ENCODE assay signal across 10 cellular contexts in genomic region chr15:90038639-90039095, GRCh38. TPM values are rescaled to one million over a fixed set of nuclear protein-coding genes. Genes with fewer than 3 reads are reported as not detected.
DNase-seq lines count a peak whose midpoint lies in the region; ATAC-seq and TF ChIP-seq lines count a peak whose summit lies in the region.
"Had no signal": no experiment of that assay in that cellular context is flagged by ENCODE, and none has a peak within 500 bp of the region (broad histone marks: within the 10 kb centered on the region; RNA-seq: fewer than 3 reads in every experiment).

No MANE protein-coding gene starts in this region.

- H3K9me3 ChIP-seq in OCI-LY7 (ENCODE audit: low read length) = no peaks in the 10 kb centered on the region

- no peak overlapping the region for H3K27ac ChIP-seq in OCI-LY7 (ENCODE audit: low read depth, low read length, poor library complexity, severe bottlenecking)

- H3K4me1 ChIP-seq in OCI-LY7 (ENCODE audit: insufficient read depth, low read length, poor library complexity, severe bottlenecking) = peaks cover 42% of the 10 kb centered on the region

- H3K4me1 Mint-ChIP-seq in activated T-cell treated with anti-CD3 and anti-CD28 coated beads, Interleukin-2, amount 50 U/mL, for 4 hours (ENCODE audit: low read depth) = peaks cover 66% of the 10 kb centered on the region
- H3K4me1 Mint-ChIP-seq in glutamatergic neuron (ENCODE audit: low read depth, unreplicated experiment) = peaks cover 65% of the 10 kb centered on the region
- peaks cover 55 to 82% of the 10 kb centered on the region in 2 donors for H3K4me1 Mint-ChIP-seq in stimulated activated naive B cell treated with anti-CD40 and anti-IgM and Interleukin-4, amounts not matched to agents 10 μg/mL and 1 μg/mL and 100 μg/mL, for 72 hours

- no peak for DNase-seq in activated T-cell treated with anti-CD3 and anti-CD28 coated beads, Interleukin-2, amount 50 U/mL, for 4 hours
- DNase-seq in activated T-cell treated with anti-CD3 and anti-CD28 coated beads, Interleukin-2, amount 50 U/mL, for 1 hour = no peak
- DNase-seq in OCI-LY7 (ENCODE audit: low spot score) (no peak), glutamatergic neuron (no peak)
- no peak for DNase-seq in stimulated activated naive B cell treated with anti-CD40 and anti-IgM and Interleukin-4, amounts not matched to agents 10 μg/mL and 1 μg/mL and 100 μg/mL, for 72 hours
- DNase-seq: activated CD4-positive, CD25-positive, alpha-beta regulatory T cell treated with anti-CD3 and anti-CD28 coated beads, Interleukin-2, amount 50 U/mL, for 72 hours; NCI-H187 had no signal

- H3K4me2 ChIP-seq in OCI-LY7 (ENCODE audit: low read length) = 0 out of 2 replicates have a peak overlapping the region, but pooled peaks have one; percentile 27

- peak overlapping the region; percentile 33 for H3K4me3 Mint-ChIP-seq in activated T-cell treated with anti-CD3 and anti-CD28 coated beads, Interleukin-2, amount 50 U/mL, for 4 hours
- peak overlapping the region; percentile 5 for H3K4me3 Mint-ChIP-seq in glutamatergic neuron (ENCODE audit: unreplicated experiment)
- H3K4me3 Mint-ChIP-seq in stimulated activated naive B cell treated with anti-CD40 and anti-IgM and Interleukin-4, amounts not matched to agents 10 μg/mL and 1 μg/mL and 100 μg/mL, for 72 hours = peak overlapping the region; percentile 36 to 63

- no peak for ATAC-seq in activated T-cell treated with anti-CD3 and anti-CD28 coated beads, Interleukin-2, amount 50 U/mL, for 4 hours
- peak in 1 of 2 donors; percentile 30 for ATAC-seq in stimulated activated naive B cell treated with anti-CD40 and anti-IgM and Interleukin-4, amounts not matched to agents 10 μg/mL and 1 μg/mL and 100 μg/mL, for 72 hours (replicated peaks)
- ATAC-seq in GM21390 (IDR thresholded peaks at IDR 0.05; ENCODE audit: unreplicated experiment) (no peak), GM21723 (IDR thresholded peaks at IDR 0.05; ENCODE audit: unreplicated experiment) (no peak), SK-N-SH treated with all-trans-retinoic acid at 6 μM for 48 hours (no peak)

- H3K4me3 ChIP-seq in OCI-LY7 (ENCODE audit: low read depth, low read length, poor library complexity, severe bottlenecking) = no peak overlapping the region

- no peaks in the 10 kb centered on the region for H3K27me3 Mint-ChIP-seq in activated T-cell treated with anti-CD3 and anti-CD28 coated beads, Interleukin-2, amount 50 U/mL, for 4 hours (ENCODE audit: low read depth)
- H3K27me3 Mint-ChIP-seq in glutamatergic neuron (ENCODE audit: unreplicated experiment) = peaks cover 3% of the 10 kb centered on the region
- no peaks in the 10 kb centered on the region for H3K27me3 Mint-ChIP-seq in stimulated activated naive B cell treated with anti-CD40 and anti-IgM and Interleukin-4, amounts not matched to agents 10 μg/mL and 1 μg/mL and 100 μg/mL, for 72 hours

- no peaks in the 10 kb centered on the region for H3K9me3 Mint-ChIP-seq in activated T-cell treated with anti-CD3 and anti-CD28 coated beads, Interleukin-2, amount 50 U/mL, for 4 hours
- H3K9me3 Mint-ChIP-seq in glutamatergic neuron (ENCODE audit: unreplicated experiment) = peaks cover 14% of the 10 kb centered on the region
- H3K9me3 Mint-ChIP-seq in stimulated activated naive B cell treated with anti-CD40 and anti-IgM and Interleukin-4, amounts not matched to agents 10 μg/mL and 1 μg/mL and 100 μg/mL, for 72 hours = peaks cover 2 to 5% of the 10 kb centered on the region in 2 donors

- H3K27ac Mint-ChIP-seq in glutamatergic neuron (ENCODE audit: unreplicated experiment) = no peak overlapping the region
- H3K27ac Mint-ChIP-seq in stimulated activated naive B cell treated with anti-CD40 and anti-IgM and Interleukin-4, amounts not matched to agents 10 μg/mL and 1 μg/mL and 100 μg/mL, for 72 hours = peak overlapping the region; percentile 97

- TF ChIP-seq CTCF in OCI-LY7 (conservative IDR thresholded peaks at IDR 0.05; ENCODE audit: low read length) = no peak
- TF ChIP-seq CTCF in glutamatergic neuron (IDR thresholded peaks at IDR 0.05; ENCODE audit: partially characterized antibody, unreplicated experiment) = no peak

- intact Hi-C loops in OCI-LY7 (cut with micrococcal nuclease; ENCODE audit: unreplicated experiment) = no loop called here

- H3K36me3 Mint-ChIP-seq in activated T-cell treated with anti-CD3 and anti-CD28 coated beads, Interleukin-2, amount 50 U/mL, for 4 hours (ENCODE audit: insufficient read depth) = peaks cover 4% of the 10 kb centered on the region
- no peaks in the 10 kb centered on the region for H3K36me3 Mint-ChIP-seq in glutamatergic neuron (ENCODE audit: unreplicated experiment)
- peaks cover 13 to 23% of the 10 kb centered on the region in 2 donors for H3K36me3 Mint-ChIP-seq in stimulated activated naive B cell treated with anti-CD40 and anti-IgM and Interleukin-4, amounts not matched to agents 10 μg/mL and 1 μg/mL and 100 μg/mL, for 72 hours

- H3K36me3 ChIP-seq in OCI-LY7 (ENCODE audit: insufficient read depth, low read length) = no peaks in the 10 kb centered on the region

- H2AFZ ChIP-seq in OCI-LY7 (ENCODE audit: low read length) = no peak overlapping the region

- H4K20me1 ChIP-seq in OCI-LY7 (ENCODE audit: insufficient read depth, low read length) = no peaks in the 10 kb centered on the region

- no peaks in the 10 kb centered on the region for H3K79me2 ChIP-seq in OCI-LY7 (ENCODE audit: insufficient read depth, low read depth, low read length)

- BruUV-seq in OCI-LY7 (replicated peaks; lab: Mats Ljungman, UMichigan) = no TSS peak

- H3K9me2 ChIP-seq in OCI-LY7 (ENCODE audit: insufficient read depth, low read length) = no peaks in the 10 kb centered on the region

- CTCF ChIA-PET in OCI-LY7 (lab: Charles Lee; ENCODE audit: unreplicated experiment) = interaction anchor here (0.6 kb wide), 1 partner anchor 58 kb away, joined by 3 read pairs; no protein-coding TSS in a partner anchor

- POLR2A ChIA-PET in OCI-LY7 (lab: Charles Lee) = no interaction called here

TF ChIP-seq in SK-N-SH treated with all-trans-retinoic acid at 6 μM for 48 hours, 23 proteins besides CTCF, POLR2A, EP300 and RAD21 (continues in another document):
- no peak for TF ChIP-seq ZFP30 (CRISPR knock-in tag; IDR thresholded peaks at IDR 0.05)
- no peak for TF ChIP-seq CREB5 (CRISPR knock-in tag; IDR thresholded peaks at IDR 0.05; ENCODE audit: low read depth)
- TF ChIP-seq ZNF70 (CRISPR knock-in tag; IDR thresholded peaks at IDR 0.05) = no peak
- TF ChIP-seq GLIS3 (CRISPR knock-in tag; IDR thresholded peaks at IDR 0.05) = no peak
- TF ChIP-seq POU6F1 (CRISPR knock-in tag; IDR thresholded peaks at IDR 0.05; ENCODE audit: borderline replicate concordance, low read depth) = no peak
- no peak for TF ChIP-seq SNAI2 (CRISPR knock-in tag; IDR thresholded peaks at IDR 0.05)
- no peak for TF ChIP-seq PPARA (CRISPR knock-in tag; IDR thresholded peaks at IDR 0.05; ENCODE audit: borderline replicate concordance)
- TF ChIP-seq TOX (CRISPR knock-in tag; IDR thresholded peaks at IDR 0.05; ENCODE audit: borderline replicate concordance) = no peak
- TF ChIP-seq BACH2 (CRISPR knock-in tag; IDR thresholded peaks at IDR 0.05; ENCODE audit: borderline replicate concordance) = no peak
- no peak for TF ChIP-seq ARNTL (CRISPR knock-in tag; IDR thresholded peaks at IDR 0.05; ENCODE audit: borderline replicate concordance, low read depth)
- TF ChIP-seq PATZ1 (CRISPR knock-in tag; IDR thresholded peaks at IDR 0.05; ENCODE audit: borderline replicate concordance) = no peak
- TF ChIP-seq CSDC2 (CRISPR knock-in tag; IDR thresholded peaks at IDR 0.05) = no peak
- no peak for TF ChIP-seq ISL1 (CRISPR knock-in tag; IDR thresholded peaks at IDR 0.05)
- TF ChIP-seq RARB (CRISPR knock-in tag; IDR thresholded peaks at IDR 0.05) = no peak

RNA-seq across cellular contexts. Expression of gene ZNF710, which starts 37.5 kb away (rescaled TPM):
- 10 to 100 TPM; 21.7 to 28.2 (median 25.0) TPM for total RNA-seq in activated T-cell treated with anti-CD3 and anti-CD28 coated beads, Interleukin-2, amount 50 U/mL, for 4 hours
- 8.6 and 13.8 TPM in 2 replicates for total RNA-seq in OCI-LY7 (2014; rRNA removed; shearing (Covaris generic))
- total RNA-seq in OCI-LY7 (2022) = 19.0 and 21.9 TPM in 2 replicates
- 25.2 TPM for total RNA-seq in glutamatergic neuron (ENCODE audit: unreplicated experiment)
